Comparison of ENCODE assay signal across 1 cellular context in genomic region chr11:69007978-69008381, GRCh38.
TF ChIP-seq lines count a peak whose summit lies in the region.

No MANE protein-coding gene starts in this region.

TF ChIP-seq in HepG2, 621 proteins besides CTCF, POLR2A, EP300 and RAD21 (continued from another document):
- TF ChIP-seq, protein P1, sequence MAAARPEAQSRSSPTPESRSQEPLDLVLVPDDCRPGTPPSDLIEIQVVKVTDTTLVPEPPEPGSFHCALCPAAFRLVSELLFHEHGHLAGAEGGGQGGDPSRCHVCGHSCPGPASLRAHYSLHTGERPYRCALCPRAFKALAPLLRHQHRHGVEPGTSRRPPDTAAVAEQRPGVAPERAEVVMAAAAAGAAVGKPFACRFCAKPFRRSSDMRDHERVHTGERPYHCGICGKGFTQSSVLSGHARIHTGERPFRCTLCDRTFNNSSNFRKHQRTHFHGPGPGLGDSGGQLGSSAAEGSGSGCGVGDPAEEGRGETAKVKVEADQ (CRISPR knock-in tag; IDR thresholded peaks at IDR 0.05; ENCODE audit: borderline replicate concordance), result peak; percentile 38; the same call in 1 of the 2 replicates
- TF ChIP-seq ZSCAN25 (CRISPR knock-in tag; IDR thresholded peaks at IDR 0.05) (peak; percentile 67; the same call in 1 of the 2 replicates), ZNF335 (CRISPR knock-in tag; IDR thresholded peaks at IDR 0.05) (no peak), ZNF441 (CRISPR knock-in tag; IDR thresholded peaks at IDR 0.05; ENCODE audit: borderline replicate concordance) (no peak), ZNF354B (CRISPR knock-in tag; IDR thresholded peaks at IDR 0.05) (no peak), MLLT10 (CRISPR knock-in tag; IDR thresholded peaks at IDR 0.05) (no peak), ZEB1 (IDR thresholded peaks at IDR 0.05; ENCODE audit: insufficient replicate concordance, low read depth) (peak; percentile 83), ZNF431 (CRISPR knock-in tag; IDR thresholded peaks at IDR 0.05; ENCODE audit: borderline replicate concordance, low read depth) (no peak), DPF2 (CRISPR knock-in tag; IDR thresholded peaks at IDR 0.05; ENCODE audit: borderline replicate concordance, low read depth) (peak; percentile 25; the same call in 1 of the 2 replicates), GLI4 (CRISPR knock-in tag; IDR thresholded peaks at IDR 0.05; ENCODE audit: borderline replicate concordance) (0 out of 2 replicates have a peak, but pooled peaks have one; percentile 51), ZNF225 (CRISPR knock-in tag; IDR thresholded peaks at IDR 0.05) (peak; percentile 30; the same call in 1 of the 2 replicates), NR0B2 (CRISPR knock-in tag; IDR thresholded peaks at IDR 0.05) (no peak)
